ENCODE assay signal across 10 cellular contexts in the genomic region with DNA sequence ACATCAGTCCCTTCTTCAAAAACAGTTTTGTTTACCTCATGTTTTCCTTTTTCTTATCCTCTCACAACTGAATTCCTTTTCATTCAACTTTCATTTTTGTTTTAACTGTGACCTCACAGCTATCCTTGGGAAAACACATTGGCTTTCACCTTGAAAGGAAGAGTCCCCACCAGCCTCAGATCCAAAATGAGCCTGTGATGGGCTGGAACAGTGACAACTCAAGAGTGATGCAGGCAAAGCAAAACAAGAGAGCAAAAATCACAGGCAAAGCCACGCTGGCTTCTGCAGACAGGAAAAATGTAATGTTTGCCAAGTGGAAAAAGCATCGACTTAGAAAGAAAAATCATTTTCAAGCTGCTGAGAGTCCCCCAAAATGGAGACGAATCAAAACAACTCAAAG. TPM values are rescaled to one million over a fixed set of nuclear protein-coding genes. Genes with fewer than 3 reads are reported as not detected.
A peak's percentile ranks its signal among the peaks of the same experiment; 100 is the strongest.
DNase-seq lines count a peak whose midpoint lies in the region; ATAC-seq and TF ChIP-seq lines count a peak whose summit lies in the region.
"Had no signal": no experiment of that assay in that cellular context is flagged by ENCODE, and none has a peak within 500 bp of the region (broad histone marks: within the 10 kb centered on the region; RNA-seq: fewer than 3 reads in every experiment).

No MANE protein-coding gene starts in this region.

- no peaks in the 10 kb centered on the region for H3K4me1 Mint-ChIP-seq in stimulated activated effector memory CD8-positive, alpha-beta T cell treated with anti-CD3 and anti-CD28 coated beads, Interleukin-12 subunit alpha, Interleukin-12 subunit beta, amount 100 ng/mL, for 72 hours
- H3K4me1 Mint-ChIP-seq: activated T-helper 17 cell treated with anti-CD3 and anti-CD28 coated beads, Interleukin-2, amount 50 U/mL, for 72 hours had no signal

- DNase-seq in SJSA1 (ENCODE audit: low read depth in 1 of 2, low spot score in 2 of 2) (no peak), dorsolateral prefrontal cortex (peak in 3 of 10 donors; percentile 35 to 58 (median 47)), T-helper 1 cell (no peak)
- no peak for DNase-seq in activated naive CD4-positive, alpha-beta T cell (lab: John Stamatoyannopoulos, UW)
- DNase-seq in stimulated activated effector memory CD8-positive, alpha-beta T cell treated with anti-CD3 and anti-CD28 coated beads, Interleukin-12 subunit alpha, Interleukin-12 subunit beta, amount 100 ng/mL, for 72 hours (ENCODE audit: low spot score in 2 of 2) = no peak
- DNase-seq: NCI-H187 treated with DMSO at 0.1 percent for 48 hours, WERI-Rb-1 had no signal

- H3K27ac Mint-ChIP-seq in stimulated activated effector memory CD8-positive, alpha-beta T cell treated with anti-CD3 and anti-CD28 coated beads, Interleukin-12 subunit alpha, Interleukin-12 subunit beta, amount 100 ng/mL, for 72 hours = no peak overlapping the region
- H3K27ac Mint-ChIP-seq: activated T-helper 17 cell treated with anti-CD3 and anti-CD28 coated beads, Interleukin-2, amount 50 U/mL, for 72 hours had no signal

- TF ChIP-seq CTCF in dorsolateral prefrontal cortex (IDR thresholded peaks at IDR 0.05 in 54 of 56, conservative IDR thresholded peaks at IDR 0.05 in 2 of 56; ENCODE audit: low read depth in 1 of 56, partially characterized antibody in 56 of 56) = no peak

- no peaks in the 10 kb centered on the region for H3K27me3 ChIP-seq in SJSA1 (replicated peaks)
- H3K27me3 ChIP-seq in dorsolateral prefrontal cortex = no peaks in the 10 kb centered on the region
- H3K27me3 ChIP-seq in mucosa of stomach (ENCODE audit: control insufficient read depth, insufficient read depth, low read length) = no peaks in the 10 kb centered on the region
- H3K27me3 ChIP-seq in thymus (ENCODE audit: control insufficient read depth, insufficient read depth) = no peaks in the 10 kb centered on the region

- H3K27ac ChIP-seq in SJSA1 (peak overlapping the region; percentile 69), dorsolateral prefrontal cortex (peak overlapping the region in 55 of 59 donors; percentile 8 to 83 (median 62)), thymus (ENCODE audit: low read depth) (peak overlapping the region; percentile 70)
- H3K27ac ChIP-seq: WERI-Rb-1 had no signal

- intact Hi-C loops in dorsolateral prefrontal cortex (cut with DNase I) = no loop called here

- peak overlapping the region; percentile 37 for H3K9ac ChIP-seq in mucosa of stomach (ENCODE audit: low read length)

- no peaks in the 10 kb centered on the region for H3K9me3 Mint-ChIP-seq in stimulated activated effector memory CD8-positive, alpha-beta T cell treated with anti-CD3 and anti-CD28 coated beads, Interleukin-12 subunit alpha, Interleukin-12 subunit beta, amount 100 ng/mL, for 72 hours
- H3K9me3 Mint-ChIP-seq: activated T-helper 17 cell treated with anti-CD3 and anti-CD28 coated beads, Interleukin-2, amount 50 U/mL, for 72 hours had no signal

- H3K4me3 Mint-ChIP-seq in stimulated activated effector memory CD8-positive, alpha-beta T cell treated with anti-CD3 and anti-CD28 coated beads, Interleukin-12 subunit alpha, Interleukin-12 subunit beta, amount 100 ng/mL, for 72 hours = no peak overlapping the region
- H3K4me3 Mint-ChIP-seq: activated T-helper 17 cell treated with anti-CD3 and anti-CD28 coated beads, Interleukin-2, amount 50 U/mL, for 72 hours had no signal

- H3K36me3 ChIP-seq in SJSA1 (peaks cover 23% of the 10 kb centered on the region), mucosa of stomach (ENCODE audit: control insufficient read depth, insufficient read depth, low read length) (no peaks in the 10 kb centered on the region), thymus (ENCODE audit: control insufficient read depth, insufficient read depth) (no peaks in the 10 kb centered on the region)
- H3K36me3 ChIP-seq: WERI-Rb-1 had no signal

- WGBS in thymus = 88% methylated on average over 3 of the region's 3 CpGs

- 0 out of 2 replicates have a peak, but pooled peaks cover 5% of the 10 kb centered on the region for H3K9me3 ChIP-seq in SJSA1 (replicated peaks)
- no peaks in the 10 kb centered on the region for H3K9me3 ChIP-seq in mucosa of stomach (ENCODE audit: control insufficient read depth, low read length)
- H3K9me3 ChIP-seq in thymus (ENCODE audit: control insufficient read depth) = no peaks in the 10 kb centered on the region

- H3K4me3 ChIP-seq in SJSA1 (no peak overlapping the region), dorsolateral prefrontal cortex (peak overlapping the region in 47 of 59 donors; percentile 0 to 54 (median 28)), mucosa of stomach (ENCODE audit: low read length) (no peak overlapping the region), thymus (ENCODE audit: low read length) (no peak overlapping the region)

- H3K36me3 Mint-ChIP-seq in stimulated activated effector memory CD8-positive, alpha-beta T cell treated with anti-CD3 and anti-CD28 coated beads, Interleukin-12 subunit alpha, Interleukin-12 subunit beta, amount 100 ng/mL, for 72 hours = no peaks in the 10 kb centered on the region

- H3K4me1 ChIP-seq in SJSA1 (replicated peaks) (peaks cover 65% of the 10 kb centered on the region), mucosa of stomach (ENCODE audit: control insufficient read depth, insufficient read depth, low read length) (peaks cover 20% of the 10 kb centered on the region), thymus (ENCODE audit: control insufficient read depth, insufficient read depth, low read length) (no peaks in the 10 kb centered on the region)

- ATAC-seq in stimulated activated effector memory CD8-positive, alpha-beta T cell treated with anti-CD3 and anti-CD28 coated beads, Interleukin-12 subunit alpha, Interleukin-12 subunit beta, amount 100 ng/mL, for 72 hours = no peak
- ATAC-seq: activated T-helper 17 cell treated with anti-CD3 and anti-CD28 coated beads, Interleukin-2, amount 50 U/mL, for 72 hours had no signal

RNA-seq across cellular contexts. Expression of gene ALG14, which starts 51.0 kb away (rescaled TPM):
- total RNA-seq in SJSA1 (2014; rRNA removed; shearing (Covaris generic)) = 1.5 and 2.1 TPM in 2 replicates
- total RNA-seq in dorsolateral prefrontal cortex = 10 to 100 TPM in 30 of 120 experiments, 1 to 10 TPM in 90; 2.4 to 18.5 (median 8.3) TPM
- polyA plus RNA-seq in thymus = 1.3 TPM

Comparison
In these comparisons a context has a peak if more than half of its experiments do, and no peak if none do; other contexts are left out.
1. H3K4me3 ChIP-seq: peak in dorsolateral prefrontal cortex (47 of 59); none in SJSA1 (single experiment), mucosa of stomach (single experiment) and thymus (single experiment).
2. Peak in every context shown above with its lines, with median percentiles within 50 percentile points of each other: H3K27ac ChIP-seq.